ENCODE assay signal across 16 cellular contexts in the genomic region with DNA sequence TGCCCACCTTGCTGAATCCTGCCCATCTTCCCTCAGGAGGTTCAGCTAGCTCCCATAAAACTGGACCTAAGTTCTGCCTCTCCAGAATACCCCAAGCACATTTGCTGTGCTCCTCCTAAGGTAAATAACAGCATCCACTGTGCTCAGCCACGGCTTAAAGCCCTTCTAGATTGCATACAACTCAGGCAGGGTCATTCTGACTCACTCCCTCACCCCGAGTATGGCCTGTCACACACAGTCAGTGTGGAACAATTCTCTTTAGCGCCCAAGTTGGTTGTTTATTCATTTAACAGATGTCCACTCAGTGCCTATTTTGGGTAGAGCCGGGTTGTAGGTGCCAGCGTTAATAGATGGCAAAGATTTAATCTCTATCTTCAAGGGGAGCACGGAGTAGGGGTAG.
DNase-seq lines count a peak whose midpoint lies in the region; ATAC-seq, FAIRE-seq and TF ChIP-seq lines count a peak whose summit lies in the region.
"Had no signal": no experiment of that assay in that cellular context is flagged by ENCODE, and none has a peak within 500 bp of the region (broad histone marks: within the 10 kb centered on the region; RNA-seq: fewer than 3 reads in every experiment).

No MANE protein-coding gene starts in this region.

- peaks cover 2% of the 10 kb centered on the region for H3K36me3 Mint-ChIP-seq in astrocyte (ENCODE audit: low read depth, unreplicated experiment)

- H3K4me1 ChIP-seq in DND-41 (ENCODE audit: insufficient read depth, low read length) (peaks cover under 1% of the 10 kb centered on the region; the same call in 1 of the 2 replicates), astrocyte (ENCODE audit: insufficient read depth, low read length) (peaks cover 60% of the 10 kb centered on the region), heart left ventricle (peaks cover 0 to 3% (median 0%) of the 10 kb centered on the region in 12 donors)
- H3K4me1 ChIP-seq: colonic mucosa had no signal

- H3K27ac ChIP-seq in DND-41 (ENCODE audit: low read length) (peak overlapping the region; percentile 54; the same call in 1 of the 2 replicates), astrocyte (ENCODE audit: low read depth, low read length) (peak overlapping the region; percentile 49), heart left ventricle (no peak overlapping the region)
- H3K27ac ChIP-seq: C4-2B, colonic mucosa had no signal

- H3K4me3 Mint-ChIP-seq in astrocyte (ENCODE audit: unreplicated experiment): no peak overlapping the region
- H3K4me3 Mint-ChIP-seq: immature natural killer cell had no signal

- no peak for TF ChIP-seq POLR2A in heart left ventricle (IDR thresholded peaks at IDR 0.05)

- CTCF ChIA-PET in GM10248 (lab: Yijun Ruan, JAX): no interaction called here

- H3K36me3 ChIP-seq in DND-41 (ENCODE audit: insufficient read depth, low read length): peaks cover 71% of the 10 kb centered on the region
- no peaks in the 10 kb centered on the region for H3K36me3 ChIP-seq in astrocyte (ENCODE audit: insufficient read depth, low read length)
- H3K36me3 ChIP-seq in heart left ventricle: no peaks in the 10 kb centered on the region
- H3K36me3 ChIP-seq: colonic mucosa had no signal

- ATAC-seq in DND-41 (ENCODE audit: insufficient read depth, low read depth) (no peak), left ventricle myocardium superior (no peak), heart left ventricle (no peak)

- intact Hi-C loops in head of caudate nucleus (cut with DNase I) (no loop called here), left ventricle myocardium superior (cut with micrococcal nuclease) (no loop called here), heart left ventricle (cut with DNase I) (no loop called here)

- DNase-seq in DND-41 (no peak), HK-2 (ENCODE audit: unreplicated experiment) (peak; percentile 13), astrocyte (ENCODE audit: low read depth) (peak; percentile 64), myocyte (ENCODE audit: low read depth) (peak; percentile 69), head of caudate nucleus (no peak), left ventricle myocardium superior (no peak), heart left ventricle (no peak), GM10248 (ENCODE audit: extremely low spot score) (no peak)
- DNase-seq: activated naive CD4-positive, alpha-beta T cell treated with Interleukin-2 at 50 U/mL for 16 hours; colonic mucosa; immature natural killer cell; NCI-H1092; NCI-H345; OCI-M1; stimulated activated CD4-positive, alpha-beta T cell treated with anti-CD3 and anti-CD28 coated beads, Interleukin-4, amount 100 ng/mL, for 1 hour had no signal

- no peaks in the 10 kb centered on the region for H3K27me3 Mint-ChIP-seq in astrocyte (ENCODE audit: low read depth, unreplicated experiment)

- FAIRE-seq in astrocyte (lab: Jason Lieb, UNC): peak; percentile 87

- H3K4me2 ChIP-seq in DND-41 (ENCODE audit: insufficient read depth, low read length) (no peak overlapping the region), astrocyte (ENCODE audit: low read length) (peak overlapping the region; percentile 62)

- peaks cover 85% of the 10 kb centered on the region for H4K20me1 ChIP-seq in DND-41 (ENCODE audit: insufficient read depth, low read length)
- no peaks in the 10 kb centered on the region for H4K20me1 ChIP-seq in astrocyte (ENCODE audit: insufficient read depth, low read length)

- H3K4me3 ChIP-seq in DND-41 (ENCODE audit: low read depth in 1 of 2, low read length in 2 of 2) (no peak overlapping the region), astrocyte (ENCODE audit: insufficient read depth, low read depth, low read length) (no peak overlapping the region), heart left ventricle (no peak overlapping the region)
- H3K4me3 ChIP-seq: colonic mucosa had no signal

- WGBS in heart left ventricle, 4 donors: 84 to 93% (median 88%) methylated on average over 6 of the region's 6 CpGs

- H3K9ac ChIP-seq in DND-41 (ENCODE audit: low read depth, low read length): no peak overlapping the region
- H3K9ac ChIP-seq in astrocyte (ENCODE audit: low read length): peak overlapping the region; percentile 34

- no peaks in the 10 kb centered on the region for H3K27me3 ChIP-seq in DND-41 (ENCODE audit: insufficient read depth, low read length, poor library complexity)
- H3K27me3 ChIP-seq in astrocyte (ENCODE audit: insufficient read depth, low read length): no peaks in the 10 kb centered on the region
- no peaks in the 10 kb centered on the region for H3K27me3 ChIP-seq in heart left ventricle
- H3K27me3 ChIP-seq: colonic mucosa had no signal

- H3K9me3 ChIP-seq in DND-41 (ENCODE audit: insufficient read depth, low read length, severe bottlenecking) (no peaks in the 10 kb centered on the region), astrocyte (ENCODE audit: insufficient read depth, low read depth, low read length) (no peaks in the 10 kb centered on the region), heart left ventricle (no peaks in the 10 kb centered on the region)
- H3K9me3 ChIP-seq: colonic mucosa had no signal

- H3K79me2 ChIP-seq in DND-41 (ENCODE audit: insufficient read depth, low read length) (peaks cover 99% of the 10 kb centered on the region), astrocyte (ENCODE audit: insufficient read depth, low read length) (peaks cover 58% of the 10 kb centered on the region)

- H2AFZ ChIP-seq in DND-41 (ENCODE audit: low read depth, low read length) (no peak overlapping the region), astrocyte (ENCODE audit: low read depth, low read length) (no peak overlapping the region)

- H3K4me1 Mint-ChIP-seq in astrocyte (ENCODE audit: low read depth, unreplicated experiment): peaks cover 49% of the 10 kb centered on the region

- no peaks in the 10 kb centered on the region for H3K9me3 Mint-ChIP-seq in astrocyte (ENCODE audit: unreplicated experiment)
- H3K9me3 Mint-ChIP-seq: immature natural killer cell had no signal

- POLR2A ChIA-PET in GM10248 (lab: Yijun Ruan, JAX): no interaction called here

- H3K27ac Mint-ChIP-seq in astrocyte (ENCODE audit: unreplicated experiment): peak overlapping the region; percentile 85

- TF ChIP-seq CTCF in DND-41 (IDR thresholded peaks at IDR 0.05; ENCODE audit: borderline replicate concordance, extremely low read depth, low read length, poor library complexity, severe bottlenecking) (no peak), astrocyte (IDR thresholded peaks at IDR 0.05; ENCODE audit: insufficient read depth, low read depth, low read length) (no peak), heart left ventricle (IDR thresholded peaks at IDR 0.05) (no peak), GM10248 (IDR thresholded peaks at IDR 0.05; ENCODE audit: control extremely low read depth, extremely low read depth, low read depth, missing control alignments) (no peak)

Comparison
In these comparisons a context has a peak if more than half of its experiments do, and no peak if none do; other contexts are left out.
1. DNase-seq: peak in HK-2 (single experiment), astrocyte (single experiment) and myocyte (single experiment); none in DND-41 (single experiment), head of caudate nucleus (0 of 42), left ventricle myocardium superior (single experiment), heart left ventricle (0 of 5) and GM10248 (single experiment).
2. H3K27ac ChIP-seq: peak in DND-41 (single experiment) and astrocyte (single experiment); none in heart left ventricle (0 of 12).